ENCODE assay signal across 14 cellular contexts in genomic region chr9:123616707-123617106, GRCh38.
A peak's percentile ranks its signal among the peaks of the same experiment; 100 is the strongest.
DNase-seq lines count a peak whose midpoint lies in the region; ATAC-seq and TF ChIP-seq lines count a peak whose summit lies in the region.
"Had no signal": no experiment of that assay in that cellular context is flagged by ENCODE, and none has a peak within 500 bp of the region (broad histone marks: within the 10 kb centered on the region; RNA-seq: fewer than 3 reads in every experiment).

No MANE protein-coding gene starts in this region.

- ATAC-seq in activated naive CD8-positive, alpha-beta T cell treated with anti-CD3 and anti-CD28 coated beads, Interleukin-2, amount 50 U/mL, for 24 hours, result no peak
- no peak for ATAC-seq in stimulated activated memory B cell treated with anti-CD40 and anti-IgM and Interleukin-4, amounts not matched to agents 10 μg/mL and 1 μg/mL and 100 μg/mL, for 72 hours
- ATAC-seq in HG02938 (IDR thresholded peaks at IDR 0.05; ENCODE audit: unreplicated experiment) (no peak), HG02852 (IDR thresholded peaks at IDR 0.05; ENCODE audit: unreplicated experiment) (no peak)
- ATAC-seq: GM12878 had no signal

- no peaks in the 10 kb centered on the region for H3K9me3 Mint-ChIP-seq in activated naive CD8-positive, alpha-beta T cell treated with anti-CD3 and anti-CD28 coated beads for 36 hours
- H3K9me3 Mint-ChIP-seq in activated naive CD8-positive, alpha-beta T cell treated with anti-CD3 and anti-CD28 coated beads, Interleukin-2, amount 50 U/mL, for 24 hours, result no peaks in the 10 kb centered on the region
- no peaks in the 10 kb centered on the region for H3K9me3 Mint-ChIP-seq in endodermal cell
- H3K9me3 Mint-ChIP-seq in stimulated activated memory B cell treated with anti-CD40 and anti-IgM and Interleukin-4, amounts not matched to agents 10 μg/mL and 1 μg/mL and 100 μg/mL, for 72 hours, result no peaks in the 10 kb centered on the region
- H3K9me3 Mint-ChIP-seq: CD4-positive, CD25-positive, alpha-beta regulatory T cell; IgD-negative memory B cell had no signal

- TF ChIP-seq CTCF in endodermal cell (conservative IDR thresholded peaks at IDR 0.05), result no peak

- 84 to 86% methylated on average over 6 to 8 of the region's 8 CpGs for WGBS in endodermal cell (ENCODE audit: insufficient coverage in 1 of 2, insufficient read length in 1 of 2), 2 experiments

- H3K4me3 Mint-ChIP-seq in activated naive CD8-positive, alpha-beta T cell treated with anti-CD3 and anti-CD28 coated beads for 36 hours, result no peak overlapping the region
- H3K4me3 Mint-ChIP-seq in activated naive CD8-positive, alpha-beta T cell treated with anti-CD3 and anti-CD28 coated beads, Interleukin-2, amount 50 U/mL, for 24 hours, result no peak overlapping the region
- H3K4me3 Mint-ChIP-seq in endodermal cell, result no peak overlapping the region
- no peak overlapping the region for H3K4me3 Mint-ChIP-seq in stimulated activated memory B cell treated with anti-CD40 and anti-IgM and Interleukin-4, amounts not matched to agents 10 μg/mL and 1 μg/mL and 100 μg/mL, for 72 hours
- H3K4me3 Mint-ChIP-seq: CD4-positive, CD25-positive, alpha-beta regulatory T cell; IgD-negative memory B cell had no signal

- no peaks in the 10 kb centered on the region for H3K36me3 ChIP-seq in NT2/D1 (ENCODE audit: insufficient read depth, insufficient read length, low read length)
- no peaks in the 10 kb centered on the region for H3K36me3 ChIP-seq in endodermal cell (ENCODE audit: control insufficient read depth, insufficient read depth, low read length)

- no peaks in the 10 kb centered on the region for H3K27me3 ChIP-seq in NT2/D1 (ENCODE audit: insufficient read depth, insufficient read length)
- H3K27me3 ChIP-seq in endodermal cell (ENCODE audit: control insufficient read depth, insufficient read depth, low read length, poor library complexity, severe bottlenecking), result no peaks in the 10 kb centered on the region
- H3K27me3 ChIP-seq: BLaER1 treated with 17β-estradiol and CSF1 and Interleukin-3, amounts not matched to agents 10 nM and 100 nM had no signal

- no peak overlapping the region for H3K4me3 ChIP-seq in NT2/D1 (ENCODE audit: insufficient read length, low read depth)
- no peak overlapping the region for H3K4me3 ChIP-seq in endodermal cell (ENCODE audit: low read length)
- H3K4me3 ChIP-seq: BLaER1 treated with 17β-estradiol and CSF1 and Interleukin-3, amounts not matched to agents 10 nM and 100 nM; GM12878 had no signal

- H3K4me1 ChIP-seq in NT2/D1 (ENCODE audit: insufficient read depth, insufficient read length), result peaks cover 13% of the 10 kb centered on the region
- peaks cover 15% of the 10 kb centered on the region for H3K4me1 ChIP-seq in endodermal cell (ENCODE audit: control insufficient read depth, insufficient read depth, low read length)

- peaks cover 8% of the 10 kb centered on the region for H3K4me1 Mint-ChIP-seq in activated naive CD8-positive, alpha-beta T cell treated with anti-CD3 and anti-CD28 coated beads for 36 hours
- H3K4me1 Mint-ChIP-seq in activated naive CD8-positive, alpha-beta T cell treated with anti-CD3 and anti-CD28 coated beads, Interleukin-2, amount 50 U/mL, for 24 hours, result peaks cover 4% of the 10 kb centered on the region
- H3K4me1 Mint-ChIP-seq in endodermal cell, result peaks cover 44% of the 10 kb centered on the region
- peaks cover 28% of the 10 kb centered on the region for H3K4me1 Mint-ChIP-seq in stimulated activated memory B cell treated with anti-CD40 and anti-IgM and Interleukin-4, amounts not matched to agents 10 μg/mL and 1 μg/mL and 100 μg/mL, for 72 hours

- H3K27ac Mint-ChIP-seq in activated naive CD8-positive, alpha-beta T cell treated with anti-CD3 and anti-CD28 coated beads for 36 hours, result peak overlapping the region; percentile 48
- no peak overlapping the region for H3K27ac Mint-ChIP-seq in activated naive CD8-positive, alpha-beta T cell treated with anti-CD3 and anti-CD28 coated beads, Interleukin-2, amount 50 U/mL, for 24 hours
- H3K27ac Mint-ChIP-seq in endodermal cell, result no peak overlapping the region
- H3K27ac Mint-ChIP-seq in stimulated activated memory B cell treated with anti-CD40 and anti-IgM and Interleukin-4, amounts not matched to agents 10 μg/mL and 1 μg/mL and 100 μg/mL, for 72 hours, result peak overlapping the region; percentile 48
- H3K27ac Mint-ChIP-seq: CD4-positive, CD25-positive, alpha-beta regulatory T cell had no signal

- no peak overlapping the region for H3K27ac ChIP-seq in endodermal cell (ENCODE audit: low read depth, low read length)
- H3K27ac ChIP-seq: BLaER1 treated with 17β-estradiol and CSF1 and Interleukin-3, amounts not matched to agents 10 nM and 100 nM had no signal

- peaks cover 8% of the 10 kb centered on the region for H3K36me3 Mint-ChIP-seq in activated naive CD8-positive, alpha-beta T cell treated with anti-CD3 and anti-CD28 coated beads for 36 hours
- H3K36me3 Mint-ChIP-seq in activated naive CD8-positive, alpha-beta T cell treated with anti-CD3 and anti-CD28 coated beads, Interleukin-2, amount 50 U/mL, for 24 hours (ENCODE audit: low read depth), result peaks cover 6% of the 10 kb centered on the region
- peaks cover 5% of the 10 kb centered on the region for H3K36me3 Mint-ChIP-seq in endodermal cell (ENCODE audit: low read depth)
- H3K36me3 Mint-ChIP-seq in stimulated activated memory B cell treated with anti-CD40 and anti-IgM and Interleukin-4, amounts not matched to agents 10 μg/mL and 1 μg/mL and 100 μg/mL, for 72 hours, result peaks cover 27% of the 10 kb centered on the region

- no peak for DNase-seq in activated naive CD8-positive, alpha-beta T cell treated with anti-CD3 and anti-CD28 coated beads for 36 hours
- DNase-seq in activated naive CD8-positive, alpha-beta T cell treated with anti-CD3 and anti-CD28 coated beads, Interleukin-2, amount 50 U/mL, for 24 hours, result no peak
- DNase-seq in NT2/D1 (ENCODE audit: low read depth, low spot score), result peak; percentile 30
- DNase-seq in endodermal cell, result peak; percentile 64
- no peak for DNase-seq in activated T-cell treated with anti-CD3 and anti-CD28 coated beads, Interleukin-2, amount 50 U/mL, for 48 hours
- DNase-seq: ACHN; CD4-positive, CD25-positive, alpha-beta regulatory T cell; DMS79 had no signal

- H3K9ac ChIP-seq in NT2/D1 (ENCODE audit: insufficient read length, low read depth) (no peak overlapping the region), endodermal cell (ENCODE audit: extremely low read depth, low read length, poor library complexity, severe bottlenecking) (no peak overlapping the region)
- H3K9ac ChIP-seq: BLaER1 treated with 17β-estradiol and CSF1 and Interleukin-3, amounts not matched to agents 10 nM and 100 nM had no signal

- no peaks in the 10 kb centered on the region for H3K27me3 Mint-ChIP-seq in activated naive CD8-positive, alpha-beta T cell treated with anti-CD3 and anti-CD28 coated beads for 36 hours
- no peaks in the 10 kb centered on the region for H3K27me3 Mint-ChIP-seq in activated naive CD8-positive, alpha-beta T cell treated with anti-CD3 and anti-CD28 coated beads, Interleukin-2, amount 50 U/mL, for 24 hours
- H3K27me3 Mint-ChIP-seq in endodermal cell (ENCODE audit: insufficient read depth), result peaks cover 55% of the 10 kb centered on the region
- H3K27me3 Mint-ChIP-seq in stimulated activated memory B cell treated with anti-CD40 and anti-IgM and Interleukin-4, amounts not matched to agents 10 μg/mL and 1 μg/mL and 100 μg/mL, for 72 hours, result no peaks in the 10 kb centered on the region
- H3K27me3 Mint-ChIP-seq: CD4-positive, CD25-positive, alpha-beta regulatory T cell; IgD-negative memory B cell had no signal

- H3K9me3 ChIP-seq in NT2/D1 (ENCODE audit: insufficient read depth, low read length) (no peaks in the 10 kb centered on the region), endodermal cell (ENCODE audit: control insufficient read depth, low read length) (no peaks in the 10 kb centered on the region)
- H3K9me3 ChIP-seq: BLaER1 treated with 17β-estradiol and CSF1 and Interleukin-3, amounts not matched to agents 10 nM and 100 nM had no signal

Comparison
In these comparisons a context has a peak if more than half of its experiments do, and no peak if none do; other contexts are left out.
1. H3K27ac Mint-ChIP-seq: peak in activated naive CD8-positive, alpha-beta T cell treated with anti-CD3 and anti-CD28 coated beads for 36 hours (single experiment) and stimulated activated memory B cell treated with anti-CD40 and anti-IgM and Interleukin-4, amounts not matched to agents 10 μg/mL and 1 μg/mL and 100 μg/mL, for 72 hours (single experiment); none in activated naive CD8-positive, alpha-beta T cell treated with anti-CD3 and anti-CD28 coated beads, Interleukin-2, amount 50 U/mL, for 24 hours (single experiment) and endodermal cell (single experiment).
2. DNase-seq: peak in NT2/D1 (single experiment) and endodermal cell (single experiment); none in activated naive CD8-positive, alpha-beta T cell treated with anti-CD3 and anti-CD28 coated beads for 36 hours (single experiment), activated naive CD8-positive, alpha-beta T cell treated with anti-CD3 and anti-CD28 coated beads, Interleukin-2, amount 50 U/mL, for 24 hours (single experiment) and activated T-cell treated with anti-CD3 and anti-CD28 coated beads, Interleukin-2, amount 50 U/mL, for 48 hours (0 of 2).